Comparison of ENCODE assay signal across 21 cellular contexts in genomic region chr4:38740303-38740702, GRCh38. TPM values are rescaled to one million over a fixed set of nuclear protein-coding genes. Genes with fewer than 3 reads are reported as not detected.
A peak's percentile ranks its signal among the peaks of the same experiment; 100 is the strongest.
DNase-seq lines count a peak whose midpoint lies in the region; ATAC-seq and TF ChIP-seq lines count a peak whose summit lies in the region.
"Had no signal": no experiment of that assay in that cellular context is flagged by ENCODE, and none has a peak within 500 bp of the region (broad histone marks: within the 10 kb centered on the region; RNA-seq: fewer than 3 reads in every experiment).

No MANE protein-coding gene starts in this region.

- H3K9me3 ChIP-seq in psoas muscle: no peaks in the 10 kb centered on the region
- no peaks in the 10 kb centered on the region for H3K9me3 ChIP-seq in T-helper 17 cell (ENCODE audit: control insufficient read depth, low read length, poor library complexity, severe bottlenecking)
- H3K9me3 ChIP-seq: BLaER1, Caco-2, SK-N-SH had no signal

- no peak for TF ChIP-seq CTCF in epithelial cell of esophagus (IDR thresholded peaks at IDR 0.05; ENCODE audit: insufficient read depth, low read depth, low read length, missing control alignments)
- no peak for TF ChIP-seq CTCF in psoas muscle (IDR thresholded peaks at IDR 0.05)

- H3K27me3 ChIP-seq in psoas muscle (ENCODE audit: insufficient read depth in 3 of 3, low read length in 2 of 3): no peaks in the 10 kb centered on the region
- H3K27me3 ChIP-seq: BLaER1 had no signal

- no peak overlapping the region for H3K27ac Mint-ChIP-seq in T-helper 17 cell
- H3K27ac Mint-ChIP-seq: CD4-positive, alpha-beta T cell had no signal

- DNase-seq in DMS 273 (lab: John Stamatoyannopoulos, UW; ENCODE audit: unreplicated experiment) (peak; percentile 8), DMS 273 treated with DMSO at 0.1 percent for 48 hours (lab: John Stamatoyannopoulos, UW) (no peak), M059J (ENCODE audit: low read depth) (peak; percentile 29), epithelial cell of esophagus (ENCODE audit: low read depth) (peak; percentile 46), psoas muscle (no peak), T-helper 17 cell (no peak), NCI-H1092 (lab: John Stamatoyannopoulos, UW) (no peak)
- DNase-seq: ACHN; Caco-2; CD4-positive, alpha-beta T cell; EL; GF-D8; NCI-H1105; NCI-H2081; NCI-H446 treated with DMSO at 0.1 percent for 48 hours; PC-9; SIG-M5; SK-N-SH had no signal

- H3K4me3 ChIP-seq in epithelial cell of esophagus (ENCODE audit: low read length): no peak overlapping the region
- no peak overlapping the region for H3K4me3 ChIP-seq in psoas muscle
- H3K4me3 ChIP-seq: BLaER1, PC-9 had no signal

- H3K4me3 Mint-ChIP-seq in T-helper 17 cell: no peak overlapping the region
- H3K4me3 Mint-ChIP-seq: CD4-positive, alpha-beta T cell had no signal

- H3K27me3 Mint-ChIP-seq in T-helper 17 cell: peaks cover 15% of the 10 kb centered on the region
- H3K27me3 Mint-ChIP-seq: CD4-positive, alpha-beta T cell had no signal

- peaks cover 5% of the 10 kb centered on the region for H3K36me3 Mint-ChIP-seq in T-helper 17 cell (ENCODE audit: low read depth)

- intact Hi-C loops in psoas muscle (cut with DNase I): no loop called here

- 36 to 52% (median 50%) methylated on average over 2 of the region's 2 CpGs for WGBS in psoas muscle, 3 donors

- peak; percentile 54 to 90 (median 72) for ATAC-seq in psoas muscle
- ATAC-seq in T-helper 17 cell: no peak
- ATAC-seq in GM21390 (IDR thresholded peaks at IDR 0.05; ENCODE audit: unreplicated experiment): no peak

- H3K36me3 ChIP-seq in psoas muscle (ENCODE audit: insufficient read depth in 1 of 2, low read depth in 1 of 2): no peaks in the 10 kb centered on the region
- H3K36me3 ChIP-seq: BLaER1 had no signal

- peaks cover 3% of the 10 kb centered on the region for H3K4me1 Mint-ChIP-seq in T-helper 17 cell

- H3K27ac ChIP-seq in psoas muscle: no peak overlapping the region
- H3K27ac ChIP-seq: 22Rv1, BLaER1, PC-9 had no signal

- H3K4me1 ChIP-seq in psoas muscle: no peaks in the 10 kb centered on the region
- H3K4me1 ChIP-seq: Caco-2 had no signal

RNA-seq across cellular contexts. Expression of gene TLR10, which starts 42.5 kb away (rescaled TPM):
- total RNA-seq in M059J (2014; rRNA removed; shearing (Covaris generic)): not detected in 2 replicates
- total RNA-seq in psoas muscle: under 1 TPM in 3 of 4 donors, not detected in 1; 0.11 to 0.17 (median 0.15) TPM
- under 1 TPM in 2 of 3 donors, not detected in 1; 0.01 TPM for polyA plus RNA-seq in psoas muscle
- total RNA-seq in T-helper 17 cell: 1 to 10 TPM in 1 of 2 donors, not detected in 1; 1.1 TPM
- total RNA-seq: Caco-2; CD4-positive, alpha-beta T cell; PC-9 had no signal
- polyA plus RNA-seq: SK-N-SH had no signal

Comparison
In these comparisons a context has a peak if more than half of its experiments do, and no peak if none do; other contexts are left out.
1. DNase-seq: peak in DMS 273 (single experiment), M059J (single experiment) and epithelial cell of esophagus (single experiment); none in DMS 273 treated with DMSO at 0.1 percent for 48 hours (single experiment), psoas muscle (0 of 2), T-helper 17 cell (0 of 3) and NCI-H1092 (single experiment).
2. ATAC-seq: peak in psoas muscle (4 of 4); none in T-helper 17 cell (single experiment) and GM21390 (single experiment).